ENCODE assay signal across 14 cellular contexts in genomic region chr2:192123847-192124246, GRCh38.
DNase-seq lines count a peak whose midpoint lies in the region; ATAC-seq and TF ChIP-seq lines count a peak whose summit lies in the region.
"Had no signal": no experiment of that assay in that cellular context is flagged by ENCODE, and none has a peak within 500 bp of the region (broad histone marks: within the 10 kb centered on the region; RNA-seq: fewer than 3 reads in every experiment).

No MANE protein-coding gene starts in this region.

- TF ChIP-seq CTCF in LNCaP clone FGC (IDR thresholded peaks at IDR 0.05; ENCODE audit: control insufficient read depth, extremely low read depth, insufficient read depth) (no peak), esophagus muscularis mucosa (IDR thresholded peaks at IDR 0.05) (no peak), testis (IDR thresholded peaks at IDR 0.05) (no peak)

- no peak for ATAC-seq in GM18858 (IDR thresholded peaks at IDR 0.05; ENCODE audit: unreplicated experiment)
- ATAC-seq: WTC11 had no signal

- TF ChIP-seq EP300 in esophagus muscularis mucosa (IDR thresholded peaks at IDR 0.05), result no peak

- intact Hi-C loops in esophagus muscularis mucosa (cut with DNase I), result no loop called here
- intact Hi-C loops in testis (cut with DNase I; ENCODE audit: low total_unique reads), result no loop called here

- no peaks in the 10 kb centered on the region for H3K36me3 ChIP-seq in esophagus muscularis mucosa
- no peaks in the 10 kb centered on the region for H3K36me3 ChIP-seq in testis (ENCODE audit: low read depth, missing control alignments)
- H3K36me3 ChIP-seq: tibial nerve had no signal

- TF ChIP-seq POLR2A in esophagus muscularis mucosa (IDR thresholded peaks at IDR 0.05; ENCODE audit: low read depth) (no peak), testis (IDR thresholded peaks at IDR 0.05) (no peak)

- H3K27me3 ChIP-seq in esophagus muscularis mucosa, result no peaks in the 10 kb centered on the region
- no peaks in the 10 kb centered on the region for H3K27me3 ChIP-seq in testis
- H3K27me3 ChIP-seq: tibial nerve had no signal

- H3K9me3 ChIP-seq in esophagus muscularis mucosa (no peaks in the 10 kb centered on the region), testis (no peaks in the 10 kb centered on the region)
- H3K9me3 ChIP-seq: tibial nerve had no signal

- H3K27ac ChIP-seq in esophagus muscularis mucosa (replicated peaks in 1 of 4) (peak overlapping the region; percentile 22 to 61 (median 46)), testis (no peak overlapping the region)
- H3K27ac ChIP-seq: C4-2B, skin epidermis had no signal

- no peak overlapping the region for H3K4me3 ChIP-seq in LNCaP clone FGC (ENCODE audit: low read depth, low read length)
- no peak overlapping the region for H3K4me3 ChIP-seq in esophagus muscularis mucosa
- no peak overlapping the region for H3K4me3 ChIP-seq in testis
- H3K4me3 ChIP-seq: skin epidermis, tibial nerve had no signal

- DNase-seq in LNCaP clone FGC (ENCODE audit: low read depth), result peak; percentile 37
- no peak for DNase-seq in esophagus muscularis mucosa (ENCODE audit: extremely low spot score)
- peak; percentile 75 for DNase-seq in medulla oblongata (ENCODE audit: extremely low spot score)
- peak; percentile 55 for DNase-seq in testis
- no peak for DNase-seq in NCI-H774 (lab: John Stamatoyannopoulos, UW)
- no peak for DNase-seq in T-helper 1 cell
- DNase-seq: amniotic stem cell, DMS79, MV-4-11 had no signal

- H3K4me1 ChIP-seq in esophagus muscularis mucosa, result peaks cover 2 to 66% (median 60%) of the 10 kb centered on the region in 4 donors
- H3K4me1 ChIP-seq in testis, result no peaks in the 10 kb centered on the region

Comparison
In these comparisons a context has a peak if more than half of its experiments do, and no peak if none do; other contexts are left out.
1. DNase-seq: peak in LNCaP clone FGC (single experiment), medulla oblongata (single experiment) and testis (single experiment); none in esophagus muscularis mucosa (single experiment), NCI-H774 (single experiment) and T-helper 1 cell (0 of 5).
2. H3K27ac ChIP-seq: peak in esophagus muscularis mucosa (4 of 4); none in testis (0 of 2).